Comparison of ENCODE assay signal across 2 cellular contexts in the genomic region with DNA sequence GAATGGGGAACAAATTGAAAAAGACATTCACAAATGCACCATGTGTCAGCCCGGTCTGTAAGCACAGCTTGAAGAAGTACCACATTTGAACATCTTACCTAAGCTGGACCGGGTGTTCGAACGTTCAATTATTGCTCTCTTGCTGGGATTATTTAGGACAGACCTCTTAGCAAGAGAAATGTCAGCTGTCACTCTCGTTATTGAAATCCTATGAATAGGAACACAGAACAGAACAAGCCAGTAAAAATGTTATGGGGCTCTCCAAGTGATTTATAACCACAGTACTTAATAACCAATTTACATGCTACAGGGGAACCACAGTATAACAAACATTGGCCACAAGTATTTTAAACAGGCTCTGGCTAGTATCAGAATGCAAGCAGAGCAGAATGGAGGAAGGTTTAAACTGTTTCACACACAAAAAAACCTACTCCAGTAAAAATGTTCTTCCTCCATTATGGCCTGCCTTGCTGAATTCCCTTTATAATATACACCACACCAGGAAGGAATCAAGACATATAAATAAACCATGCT.
A peak's percentile ranks its signal among the peaks of the same experiment; 100 is the strongest.
TF ChIP-seq lines count a peak whose summit lies in the region.

No MANE protein-coding gene starts in this region.

TF ChIP-seq in HEK293, 187 proteins besides CTCF, POLR2A, EP300 and RAD21 (continued from another document):
- TF ChIP-seq ZNF692 (tag by site-specific recombination; IDR thresholded peaks at IDR 0.05) (no peak), FEZF1 (tag by site-specific recombination; IDR thresholded peaks at IDR 0.05) (peak; percentile 45), YY1 (tag by site-specific recombination; IDR thresholded peaks at IDR 0.05) (no peak), TRIM28 (IDR thresholded peaks at IDR 0.05; ENCODE audit: borderline replicate concordance, low read length) (no peak), ZNF530 (tag by site-specific recombination; IDR thresholded peaks at IDR 0.05; ENCODE audit: low read depth) (no peak)

TF ChIP-seq in neural cell, 6 proteins besides CTCF, POLR2A, EP300 and RAD21 (continued from another document):
- TF ChIP-seq, protein P1, sequence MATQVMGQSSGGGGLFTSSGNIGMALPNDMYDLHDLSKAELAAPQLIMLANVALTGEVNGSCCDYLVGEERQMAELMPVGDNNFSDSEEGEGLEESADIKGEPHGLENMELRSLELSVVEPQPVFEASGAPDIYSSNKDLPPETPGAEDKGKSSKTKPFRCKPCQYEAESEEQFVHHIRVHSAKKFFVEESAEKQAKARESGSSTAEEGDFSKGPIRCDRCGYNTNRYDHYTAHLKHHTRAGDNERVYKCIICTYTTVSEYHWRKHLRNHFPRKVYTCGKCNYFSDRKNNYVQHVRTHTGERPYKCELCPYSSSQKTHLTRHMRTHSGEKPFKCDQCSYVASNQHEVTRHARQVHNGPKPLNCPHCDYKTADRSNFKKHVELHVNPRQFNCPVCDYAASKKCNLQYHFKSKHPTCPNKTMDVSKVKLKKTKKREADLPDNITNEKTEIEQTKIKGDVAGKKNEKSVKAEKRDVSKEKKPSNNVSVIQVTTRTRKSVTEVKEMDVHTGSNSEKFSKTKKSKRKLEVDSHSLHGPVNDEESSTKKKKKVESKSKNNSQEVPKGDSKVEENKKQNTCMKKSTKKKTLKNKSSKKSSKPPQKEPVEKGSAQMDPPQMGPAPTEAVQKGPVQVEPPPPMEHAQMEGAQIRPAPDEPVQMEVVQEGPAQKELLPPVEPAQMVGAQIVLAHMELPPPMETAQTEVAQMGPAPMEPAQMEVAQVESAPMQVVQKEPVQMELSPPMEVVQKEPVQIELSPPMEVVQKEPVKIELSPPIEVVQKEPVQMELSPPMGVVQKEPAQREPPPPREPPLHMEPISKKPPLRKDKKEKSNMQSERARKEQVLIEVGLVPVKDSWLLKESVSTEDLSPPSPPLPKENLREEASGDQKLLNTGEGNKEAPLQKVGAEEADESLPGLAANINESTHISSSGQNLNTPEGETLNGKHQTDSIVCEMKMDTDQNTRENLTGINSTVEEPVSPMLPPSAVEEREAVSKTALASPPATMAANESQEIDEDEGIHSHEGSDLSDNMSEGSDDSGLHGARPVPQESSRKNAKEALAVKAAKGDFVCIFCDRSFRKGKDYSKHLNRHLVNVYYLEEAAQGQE (IDR thresholded peaks at IDR 0.05; ENCODE audit: borderline replicate concordance): no peak
- no peak for TF ChIP-seq MXI1 (conservative IDR thresholded peaks at IDR 0.05; ENCODE audit: poor library complexity, severe bottlenecking)
